ENCODE assay signal across 1 cellular context in the genomic region with DNA sequence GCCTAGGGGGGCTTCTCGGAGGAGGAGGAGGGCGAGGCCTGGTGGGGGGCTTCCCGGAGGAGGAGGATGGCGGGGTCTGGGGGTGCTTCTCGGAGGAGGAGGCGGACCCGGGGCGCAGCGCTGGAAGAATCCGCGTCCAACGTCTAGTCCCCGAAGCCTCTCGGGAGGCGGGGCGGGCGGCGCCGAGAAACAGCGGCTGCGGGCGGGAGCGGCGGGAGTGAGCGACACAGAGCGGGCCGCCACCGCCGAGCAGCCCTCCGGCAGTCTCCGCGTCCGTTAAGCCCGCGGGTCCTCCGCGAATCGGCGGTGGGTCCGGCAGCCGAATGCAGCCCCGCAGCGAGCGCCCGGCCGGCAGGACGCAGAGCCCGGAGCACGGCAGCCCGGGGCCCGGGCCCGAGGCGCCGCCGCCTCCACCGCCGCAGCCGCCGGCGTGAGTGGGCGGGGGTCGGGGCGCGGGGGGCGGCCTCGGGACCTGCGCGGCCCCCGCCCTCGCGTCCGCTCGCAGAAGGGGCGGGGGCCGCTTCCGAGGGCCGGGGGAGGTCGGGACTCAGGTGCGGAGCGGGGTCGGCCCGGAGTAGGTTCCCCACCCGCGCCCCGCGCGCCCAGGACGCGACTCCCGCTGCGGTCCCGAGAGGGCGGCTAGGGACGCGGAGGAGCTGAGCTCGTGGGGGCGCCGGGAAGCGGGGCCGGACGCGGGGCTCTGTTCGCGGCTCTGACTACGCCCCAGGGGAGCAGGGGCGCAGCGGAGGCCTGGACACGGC.
A peak's percentile ranks its signal among the peaks of the same experiment; 100 is the strongest.
TF ChIP-seq lines count a peak whose summit lies in the region.

A gene (plus strand): TSS at position 214 of the 761 bp plus-strand sequence. CDS start 110 bp downstream, at position 324.

TF ChIP-seq in HepG2, 621 proteins besides CTCF, POLR2A, EP300 and RAD21 (continued from another document and continues in another):
- TF ChIP-seq, protein P1, sequence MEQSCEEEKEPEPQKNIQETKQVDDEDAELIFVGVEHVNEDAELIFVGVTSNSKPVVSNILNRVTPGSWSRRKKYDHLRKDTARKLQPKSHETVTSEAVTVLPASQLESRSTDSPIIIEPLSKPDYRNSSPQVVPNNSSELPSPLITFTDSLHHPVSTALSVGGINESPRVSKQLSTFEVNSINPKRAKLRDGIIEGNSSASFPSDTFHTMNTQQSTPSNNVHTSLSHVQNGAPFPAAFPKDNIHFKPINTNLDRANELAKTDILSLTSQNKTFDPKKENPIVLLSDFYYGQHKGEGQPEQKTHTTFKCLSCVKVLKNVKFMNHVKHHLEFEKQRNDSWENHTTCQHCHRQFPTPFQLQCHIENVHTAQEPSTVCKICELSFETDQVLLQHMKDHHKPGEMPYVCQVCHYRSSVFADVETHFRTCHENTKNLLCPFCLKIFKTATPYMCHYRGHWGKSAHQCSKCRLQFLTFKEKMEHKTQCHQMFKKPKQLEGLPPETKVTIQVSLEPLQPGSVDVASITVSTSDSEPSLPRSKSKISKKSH (CRISPR knock-in tag; IDR thresholded peaks at IDR 0.05; ENCODE audit: borderline replicate concordance): no peak
- TF ChIP-seq SPEN (CRISPR knock-in tag; IDR thresholded peaks at IDR 0.05; ENCODE audit: low read depth): 0 out of 2 replicates have a peak, but pooled peaks have one; percentile 53
- TF ChIP-seq ZNF292 (CRISPR knock-in tag; IDR thresholded peaks at IDR 0.05; ENCODE audit: borderline replicate concordance, low read depth): no peak
- no peak for TF ChIP-seq SOX13 (IDR thresholded peaks at IDR 0.05)
- TF ChIP-seq SOX13 (CRISPR knock-in tag; conservative IDR thresholded peaks at IDR 0.05 in 1 of 2, IDR thresholded peaks at IDR 0.05 in 1 of 2): peak in 1 of 2 experiments; percentile 23; a peak in 1 of 4 replicates
- TF ChIP-seq ZNF350 (CRISPR knock-in tag; IDR thresholded peaks at IDR 0.05; ENCODE audit: borderline replicate concordance, low read depth): no peak
- TF ChIP-seq THYN1 (CRISPR knock-in tag; IDR thresholded peaks at IDR 0.05; ENCODE audit: borderline replicate concordance, low read depth): no peak
- TF ChIP-seq ZNF235 (CRISPR knock-in tag; IDR thresholded peaks at IDR 0.05; ENCODE audit: borderline replicate concordance): no peak
- TF ChIP-seq, protein P2, sequence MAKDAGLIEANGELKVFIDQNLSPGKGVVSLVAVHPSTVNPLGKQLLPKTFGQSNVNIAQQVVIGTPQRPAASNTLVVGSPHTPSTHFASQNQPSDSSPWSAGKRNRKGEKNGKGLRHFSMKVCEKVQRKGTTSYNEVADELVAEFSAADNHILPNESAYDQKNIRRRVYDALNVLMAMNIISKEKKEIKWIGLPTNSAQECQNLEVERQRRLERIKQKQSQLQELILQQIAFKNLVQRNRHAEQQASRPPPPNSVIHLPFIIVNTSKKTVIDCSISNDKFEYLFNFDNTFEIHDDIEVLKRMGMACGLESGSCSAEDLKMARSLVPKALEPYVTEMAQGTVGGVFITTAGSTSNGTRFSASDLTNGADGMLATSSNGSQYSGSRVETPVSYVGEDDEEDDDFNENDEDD (CRISPR knock-in tag; IDR thresholded peaks at IDR 0.05; ENCODE audit: borderline replicate concordance): peak; percentile 69; the same call in 1 of the 2 replicates
- TF ChIP-seq MZF1 (CRISPR knock-in tag; IDR thresholded peaks at IDR 0.05; ENCODE audit: borderline replicate concordance): no peak
- no peak for TF ChIP-seq KLF12 (CRISPR knock-in tag; IDR thresholded peaks at IDR 0.05; ENCODE audit: borderline replicate concordance)
- TF ChIP-seq EEA1 (CRISPR knock-in tag; IDR thresholded peaks at IDR 0.05; ENCODE audit: borderline replicate concordance): no peak
- no peak for TF ChIP-seq SOX5 (CRISPR knock-in tag; IDR thresholded peaks at IDR 0.05; ENCODE audit: borderline replicate concordance)
- peak; percentile 23; the same call in 1 of the 2 replicates for TF ChIP-seq ZNF3 (CRISPR knock-in tag; IDR thresholded peaks at IDR 0.05)
- peak; percentile 44; the same call in 1 of the 2 replicates for TF ChIP-seq MYC (CRISPR knock-in tag; IDR thresholded peaks at IDR 0.05; ENCODE audit: borderline replicate concordance)
- TF ChIP-seq ZNF549 (CRISPR knock-in tag; IDR thresholded peaks at IDR 0.05): no peak
- TF ChIP-seq HOXA9 (CRISPR knock-in tag; IDR thresholded peaks at IDR 0.05; ENCODE audit: borderline replicate concordance): no peak
- TF ChIP-seq FOXP1 (IDR thresholded peaks at IDR 0.05): no peak
- no peak for TF ChIP-seq FOXP1 (CRISPR knock-in tag; IDR thresholded peaks at IDR 0.05)
- TF ChIP-seq NFE2 (CRISPR knock-in tag; IDR thresholded peaks at IDR 0.05): no peak
- TF ChIP-seq ZKSCAN5 (CRISPR knock-in tag; IDR thresholded peaks at IDR 0.05): no peak
- TF ChIP-seq ZNF20 (CRISPR knock-in tag; IDR thresholded peaks at IDR 0.05): no peak
- TF ChIP-seq ZBTB21 (CRISPR knock-in tag; IDR thresholded peaks at IDR 0.05): no peak
- TF ChIP-seq HOXA3 (CRISPR knock-in tag; IDR thresholded peaks at IDR 0.05): peak; percentile 54
- TF ChIP-seq CREM (IDR thresholded peaks at IDR 0.05): no peak
- no peak for TF ChIP-seq CREM (CRISPR knock-in tag; IDR thresholded peaks at IDR 0.05)
- TF ChIP-seq, protein P3, sequence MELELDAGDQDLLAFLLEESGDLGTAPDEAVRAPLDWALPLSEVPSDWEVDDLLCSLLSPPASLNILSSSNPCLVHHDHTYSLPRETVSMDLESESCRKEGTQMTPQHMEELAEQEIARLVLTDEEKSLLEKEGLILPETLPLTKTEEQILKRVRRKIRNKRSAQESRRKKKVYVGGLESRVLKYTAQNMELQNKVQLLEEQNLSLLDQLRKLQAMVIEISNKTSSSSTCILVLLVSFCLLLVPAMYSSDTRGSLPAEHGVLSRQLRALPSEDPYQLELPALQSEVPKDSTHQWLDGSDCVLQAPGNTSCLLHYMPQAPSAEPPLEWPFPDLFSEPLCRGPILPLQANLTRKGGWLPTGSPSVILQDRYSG (CRISPR knock-in tag; IDR thresholded peaks at IDR 0.05): no peak
- TF ChIP-seq ZNF605 (CRISPR knock-in tag; IDR thresholded peaks at IDR 0.05): no peak
- no peak for TF ChIP-seq ZKSCAN1 (IDR thresholded peaks at IDR 0.05; ENCODE audit: low read length)
- no peak for TF ChIP-seq IKZF1 (IDR thresholded peaks at IDR 0.05)
- TF ChIP-seq, protein P4, sequence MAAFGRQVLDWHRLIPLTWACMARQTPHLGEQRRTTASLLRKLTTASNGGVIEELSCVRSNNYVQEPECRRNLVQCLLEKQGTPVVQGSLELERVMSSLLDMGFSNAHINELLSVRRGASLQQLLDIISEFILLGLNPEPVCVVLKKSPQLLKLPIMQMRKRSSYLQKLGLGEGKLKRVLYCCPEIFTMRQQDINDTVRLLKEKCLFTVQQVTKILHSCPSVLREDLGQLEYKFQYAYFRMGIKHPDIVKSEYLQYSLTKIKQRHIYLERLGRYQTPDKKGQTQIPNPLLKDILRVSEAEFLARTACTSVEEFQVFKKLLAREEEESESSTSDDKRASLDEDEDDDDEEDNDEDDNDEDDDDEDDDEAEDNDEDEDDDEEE (CRISPR knock-in tag; IDR thresholded peaks at IDR 0.05): no peak
- TF ChIP-seq, protein P5, sequence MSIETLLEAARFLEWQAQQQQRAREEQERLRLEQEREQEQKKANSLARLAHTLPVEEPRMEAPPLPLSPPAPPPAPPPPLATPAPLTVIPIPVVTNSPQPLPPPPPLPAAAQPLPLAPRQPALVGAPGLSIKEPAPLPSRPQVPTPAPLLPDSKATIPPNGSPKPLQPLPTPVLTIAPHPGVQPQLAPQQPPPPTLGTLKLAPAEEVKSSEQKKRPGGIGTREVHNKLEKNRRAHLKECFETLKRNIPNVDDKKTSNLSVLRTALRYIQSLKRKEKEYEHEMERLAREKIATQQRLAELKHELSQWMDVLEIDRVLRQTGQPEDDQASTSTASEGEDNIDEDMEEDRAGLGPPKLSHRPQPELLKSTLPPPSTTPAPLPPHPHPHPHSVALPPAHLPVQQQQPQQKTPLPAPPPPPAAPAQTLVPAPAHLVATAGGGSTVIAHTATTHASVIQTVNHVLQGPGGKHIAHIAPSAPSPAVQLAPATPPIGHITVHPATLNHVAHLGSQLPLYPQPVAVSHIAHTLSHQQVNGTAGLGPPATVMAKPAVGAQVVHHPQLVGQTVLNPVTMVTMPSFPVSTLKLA (IDR thresholded peaks at IDR 0.05): no peak
- no peak for TF ChIP-seq ZNF83 (CRISPR knock-in tag; IDR thresholded peaks at IDR 0.05; ENCODE audit: borderline replicate concordance)
- no peak for TF ChIP-seq NBN (conservative IDR thresholded peaks at IDR 0.05)
- no peak for TF ChIP-seq DNMT1 (CRISPR knock-in tag; IDR thresholded peaks at IDR 0.05)
- no peak for TF ChIP-seq PLRG1 (conservative IDR thresholded peaks at IDR 0.05)
- TF ChIP-seq DPF2 (CRISPR knock-in tag; IDR thresholded peaks at IDR 0.05; ENCODE audit: borderline replicate concordance, low read depth): no peak
- no peak for TF ChIP-seq SSRP1 (CRISPR knock-in tag; IDR thresholded peaks at IDR 0.05)
- TF ChIP-seq, protein P6, sequence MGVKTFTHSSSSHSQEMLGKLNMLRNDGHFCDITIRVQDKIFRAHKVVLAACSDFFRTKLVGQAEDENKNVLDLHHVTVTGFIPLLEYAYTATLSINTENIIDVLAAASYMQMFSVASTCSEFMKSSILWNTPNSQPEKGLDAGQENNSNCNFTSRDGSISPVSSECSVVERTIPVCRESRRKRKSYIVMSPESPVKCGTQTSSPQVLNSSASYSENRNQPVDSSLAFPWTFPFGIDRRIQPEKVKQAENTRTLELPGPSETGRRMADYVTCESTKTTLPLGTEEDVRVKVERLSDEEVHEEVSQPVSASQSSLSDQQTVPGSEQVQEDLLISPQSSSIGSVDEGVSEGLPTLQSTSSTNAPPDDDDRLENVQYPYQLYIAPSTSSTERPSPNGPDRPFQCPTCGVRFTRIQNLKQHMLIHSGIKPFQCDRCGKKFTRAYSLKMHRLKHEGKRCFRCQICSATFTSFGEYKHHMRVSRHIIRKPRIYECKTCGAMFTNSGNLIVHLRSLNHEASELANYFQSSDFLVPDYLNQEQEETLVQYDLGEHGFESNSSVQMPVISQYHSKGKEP (CRISPR knock-in tag; IDR thresholded peaks at IDR 0.05): no peak
- TF ChIP-seq, protein P7, sequence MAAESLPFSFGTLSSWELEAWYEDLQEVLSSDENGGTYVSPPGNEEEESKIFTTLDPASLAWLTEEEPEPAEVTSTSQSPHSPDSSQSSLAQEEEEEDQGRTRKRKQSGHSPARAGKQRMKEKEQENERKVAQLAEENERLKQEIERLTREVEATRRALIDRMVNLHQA (CRISPR knock-in tag; IDR thresholded peaks at IDR 0.05): no peak
- TF ChIP-seq ZNF792 (CRISPR knock-in tag; IDR thresholded peaks at IDR 0.05): no peak
- no peak for TF ChIP-seq HNF4A (CRISPR knock-in tag; IDR thresholded peaks at IDR 0.05)
- TF ChIP-seq, protein P8, sequence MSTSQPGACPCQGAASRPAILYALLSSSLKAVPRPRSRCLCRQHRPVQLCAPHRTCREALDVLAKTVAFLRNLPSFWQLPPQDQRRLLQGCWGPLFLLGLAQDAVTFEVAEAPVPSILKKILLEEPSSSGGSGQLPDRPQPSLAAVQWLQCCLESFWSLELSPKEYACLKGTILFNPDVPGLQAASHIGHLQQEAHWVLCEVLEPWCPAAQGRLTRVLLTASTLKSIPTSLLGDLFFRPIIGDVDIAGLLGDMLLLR (CRISPR knock-in tag; IDR thresholded peaks at IDR 0.05): no peak
- TF ChIP-seq, protein P9, sequence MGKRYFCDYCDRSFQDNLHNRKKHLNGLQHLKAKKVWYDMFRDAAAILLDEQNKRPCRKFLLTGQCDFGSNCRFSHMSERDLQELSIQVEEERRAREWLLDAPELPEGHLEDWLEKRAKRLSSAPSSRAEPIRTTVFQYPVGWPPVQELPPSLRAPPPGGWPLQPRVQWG (CRISPR knock-in tag; IDR thresholded peaks at IDR 0.05; ENCODE audit: borderline replicate concordance, low read depth): no peak
- TF ChIP-seq TCF7 (IDR thresholded peaks at IDR 0.05; ENCODE audit: low read depth): no peak
- no peak for TF ChIP-seq RNF2 (conservative IDR thresholded peaks at IDR 0.05; ENCODE audit: low read depth)
- no peak for TF ChIP-seq ZNF598 (CRISPR knock-in tag; IDR thresholded peaks at IDR 0.05; ENCODE audit: borderline replicate concordance)
- TF ChIP-seq, protein P10, sequence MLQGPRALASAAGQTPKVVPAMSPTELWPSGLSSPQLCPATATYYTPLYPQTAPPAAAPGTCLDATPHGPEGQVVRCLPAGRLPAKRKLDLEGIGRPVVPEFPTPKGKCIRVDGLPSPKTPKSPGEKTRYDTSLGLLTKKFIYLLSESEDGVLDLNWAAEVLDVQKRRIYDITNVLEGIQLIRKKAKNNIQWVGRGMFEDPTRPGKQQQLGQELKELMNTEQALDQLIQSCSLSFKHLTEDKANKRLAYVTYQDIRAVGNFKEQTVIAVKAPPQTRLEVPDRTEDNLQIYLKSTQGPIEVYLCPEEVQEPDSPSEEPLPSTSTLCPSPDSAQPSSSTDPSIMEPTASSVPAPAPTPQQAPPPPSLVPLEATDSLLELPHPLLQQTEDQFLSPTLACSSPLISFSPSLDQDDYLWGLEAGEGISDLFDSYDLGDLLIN (CRISPR knock-in tag; IDR thresholded peaks at IDR 0.05; ENCODE audit: borderline replicate concordance): no peak
- TF ChIP-seq ZSCAN29 (CRISPR knock-in tag; conservative IDR thresholded peaks at IDR 0.05): 0 out of 2 replicates have a peak, but pooled peaks have one; percentile 30
- TF ChIP-seq ZEB1 (IDR thresholded peaks at IDR 0.05; ENCODE audit: insufficient replicate concordance, low read depth): no peak
- TF ChIP-seq ZNF766 (CRISPR knock-in tag; IDR thresholded peaks at IDR 0.05; ENCODE audit: borderline replicate concordance): no peak
- TF ChIP-seq, protein P11, sequence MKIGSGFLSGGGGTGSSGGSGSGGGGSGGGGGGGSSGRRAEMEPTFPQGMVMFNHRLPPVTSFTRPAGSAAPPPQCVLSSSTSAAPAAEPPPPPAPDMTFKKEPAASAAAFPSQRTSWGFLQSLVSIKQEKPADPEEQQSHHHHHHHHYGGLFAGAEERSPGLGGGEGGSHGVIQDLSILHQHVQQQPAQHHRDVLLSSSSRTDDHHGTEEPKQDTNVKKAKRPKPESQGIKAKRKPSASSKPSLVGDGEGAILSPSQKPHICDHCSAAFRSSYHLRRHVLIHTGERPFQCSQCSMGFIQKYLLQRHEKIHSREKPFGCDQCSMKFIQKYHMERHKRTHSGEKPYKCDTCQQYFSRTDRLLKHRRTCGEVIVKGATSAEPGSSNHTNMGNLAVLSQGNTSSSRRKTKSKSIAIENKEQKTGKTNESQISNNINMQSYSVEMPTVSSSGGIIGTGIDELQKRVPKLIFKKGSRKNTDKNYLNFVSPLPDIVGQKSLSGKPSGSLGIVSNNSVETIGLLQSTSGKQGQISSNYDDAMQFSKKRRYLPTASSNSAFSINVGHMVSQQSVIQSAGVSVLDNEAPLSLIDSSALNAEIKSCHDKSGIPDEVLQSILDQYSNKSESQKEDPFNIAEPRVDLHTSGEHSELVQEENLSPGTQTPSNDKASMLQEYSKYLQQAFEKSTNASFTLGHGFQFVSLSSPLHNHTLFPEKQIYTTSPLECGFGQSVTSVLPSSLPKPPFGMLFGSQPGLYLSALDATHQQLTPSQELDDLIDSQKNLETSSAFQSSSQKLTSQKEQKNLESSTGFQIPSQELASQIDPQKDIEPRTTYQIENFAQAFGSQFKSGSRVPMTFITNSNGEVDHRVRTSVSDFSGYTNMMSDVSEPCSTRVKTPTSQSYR (CRISPR knock-in tag; IDR thresholded peaks at IDR 0.05; ENCODE audit: borderline replicate concordance): no peak
- no peak for TF ChIP-seq ATM (IDR thresholded peaks at IDR 0.05; ENCODE audit: borderline replicate concordance)
- TF ChIP-seq HMG20A (CRISPR knock-in tag; IDR thresholded peaks at IDR 0.05; ENCODE audit: borderline replicate concordance): no peak
- no peak for TF ChIP-seq KDM6A (CRISPR knock-in tag; IDR thresholded peaks at IDR 0.05; ENCODE audit: low read depth)
- TF ChIP-seq ZNF333 (CRISPR knock-in tag; IDR thresholded peaks at IDR 0.05; ENCODE audit: borderline replicate concordance): no peak
- TF ChIP-seq ZNF768 (CRISPR knock-in tag; IDR thresholded peaks at IDR 0.05): peak; percentile 96
